8 cellular contexts compared by ENCODE assay signal in genomic region chr3:14633819-14634424, GRCh38. TPM values are rescaled to one million over a fixed set of nuclear protein-coding genes. Genes with fewer than 3 reads are reported as not detected.
A peak's percentile ranks its signal among the peaks of the same experiment; 100 is the strongest.
DNase-seq lines count a peak whose midpoint lies in the region; ATAC-seq and TF ChIP-seq lines count a peak whose summit lies in the region.

No MANE protein-coding gene starts in this region.

- H2AFZ ChIP-seq in PC-9: no peak overlapping the region

- H3K36me3 Mint-ChIP-seq in activated T-cell treated with anti-CD3 and anti-CD28 coated beads, Interleukin-2, amount 50 U/mL, for 72 hours (ENCODE audit: insufficient read depth in 2 of 2): no peaks in the 10 kb centered on the region

- TF ChIP-seq CTCF in PC-9 (conservative IDR thresholded peaks at IDR 0.05) (peak; percentile 81), foreskin keratinocyte (conservative IDR thresholded peaks at IDR 0.05) (peak; percentile 81)

- H3K4me2 ChIP-seq in PC-9: no peak overlapping the region

- H3K9me3 ChIP-seq in PC-9 (ENCODE audit: insufficient read depth, low read depth): no peaks in the 10 kb centered on the region

- no peaks in the 10 kb centered on the region for H3K79me2 ChIP-seq in PC-9 (ENCODE audit: low read depth)

- no TSS peak for BruUV-seq in PC-9 (replicated peaks; lab: Mats Ljungman, UMichigan)

- DNase-seq in AG20443 (ENCODE audit: low spot score): peak; percentile 63
- peak; percentile 32 to 39 for DNase-seq in PC-9
- DNase-seq in activated T-cell treated with anti-CD3 and anti-CD28 coated beads, Interleukin-2, amount 50 U/mL, for 72 hours: peak; percentile 58 to 64
- DNase-seq in foreskin keratinocyte: peak in 1 of 2 donors; percentile 34
- DNase-seq in pulmonary artery endothelial cell (ENCODE audit: low read depth, low spot score): peak; percentile 41
- DNase-seq in sciatic nerve (ENCODE audit: low spot score): no peak
- no peak for DNase-seq in NCI-H1417 treated with DMSO at 0.1 percent for 48 hours (lab: John Stamatoyannopoulos, UW)

- POLR2A ChIA-PET in PC-9 (lab: Charles Lee; ENCODE audit: unreplicated experiment): no interaction called here

- H3K27me3 ChIP-seq in PC-9 (ENCODE audit: insufficient read depth, low read depth) (peaks cover 17% of the 10 kb centered on the region; the same call in 1 of the 2 replicates), foreskin keratinocyte (no peaks in the 10 kb centered on the region)

- peaks cover 33% of the 10 kb centered on the region for H3K27me3 Mint-ChIP-seq in activated T-cell treated with anti-CD3 and anti-CD28 coated beads, Interleukin-2, amount 50 U/mL, for 72 hours (ENCODE audit: low read depth)

- H3K27ac Mint-ChIP-seq in activated T-cell treated with anti-CD3 and anti-CD28 coated beads, Interleukin-2, amount 50 U/mL, for 72 hours: no peak overlapping the region

- no peaks in the 10 kb centered on the region for H4K20me1 ChIP-seq in PC-9 (ENCODE audit: insufficient read depth)

- no peaks in the 10 kb centered on the region for H3K9me3 Mint-ChIP-seq in activated T-cell treated with anti-CD3 and anti-CD28 coated beads, Interleukin-2, amount 50 U/mL, for 72 hours

- no peaks in the 10 kb centered on the region for H3F3A ChIP-seq in PC-9 (ENCODE audit: insufficient read depth, low read depth)

- CTCF ChIA-PET in PC-9 (lab: Charles Lee): no interaction called here

- intact Hi-C loops in PC-9 (cut with micrococcal nuclease; ENCODE audit: unreplicated experiment): loop anchor here (1.0 kb wide), 1 partner anchor 287 kb away; no protein-coding TSS in a partner anchor
- intact Hi-C loops in sciatic nerve (cut with DNase I): no loop called here

- no peaks in the 10 kb centered on the region for H3K4me1 Mint-ChIP-seq in activated T-cell treated with anti-CD3 and anti-CD28 coated beads, Interleukin-2, amount 50 U/mL, for 72 hours (ENCODE audit: low read depth)

- H3K4me1 ChIP-seq in PC-9 (replicated peaks; ENCODE audit: insufficient read depth) (0 out of 2 replicates have a peak, but pooled peaks cover 5% of the 10 kb centered on the region), foreskin keratinocyte (peaks cover 16% of the 10 kb centered on the region)

- no peak overlapping the region for H3K27ac ChIP-seq in PC-9
- peak overlapping the region; percentile 49 for H3K27ac ChIP-seq in foreskin keratinocyte

- no peaks in the 10 kb centered on the region for H3K9me2 ChIP-seq in PC-9 (ENCODE audit: insufficient read depth)

- H3K4me3 ChIP-seq in PC-9: no peak overlapping the region

- H3K4me3 Mint-ChIP-seq in activated T-cell treated with anti-CD3 and anti-CD28 coated beads, Interleukin-2, amount 50 U/mL, for 72 hours: no peak overlapping the region

- no peaks in the 10 kb centered on the region for H3K36me3 ChIP-seq in PC-9 (ENCODE audit: low read depth)

- peak; percentile 62 for ATAC-seq in GM19395 (IDR thresholded peaks at IDR 0.05; ENCODE audit: unreplicated experiment)
- ATAC-seq in activated T-cell treated with anti-CD3 and anti-CD28 coated beads, Interleukin-2, amount 50 U/mL, for 72 hours (replicated peaks in 1 of 2): peak; percentile 72 to 73
- peak; percentile 38 for ATAC-seq in foreskin keratinocyte
- no peak for ATAC-seq in sciatic nerve

RNA-seq across cellular contexts. Expression of gene CCDC174, which starts 17.6 kb away (rescaled TPM):
- total RNA-seq in PC-9 (2021) (14.7 and 14.9 TPM in 2 replicates), foreskin keratinocyte (12.3 and 13.0 TPM in 2 replicates), pulmonary artery endothelial cell (6.4 and 7.4 TPM in 2 replicates), sciatic nerve (31.0 TPM)
- total RNA-seq in activated T-cell treated with anti-CD3 and anti-CD28 coated beads, Interleukin-2, amount 50 U/mL, for 72 hours: 10 to 100 TPM; 33.9 to 34.3 TPM
- 14.4 and 14.9 TPM in 2 replicates for polyA plus RNA-seq in foreskin keratinocyte

RNA-seq across cellular contexts. Expression of gene C3orf20, which starts 41.0 kb away (rescaled TPM):
- total RNA-seq in PC-9 (2021) (not detected in 2 replicates), foreskin keratinocyte (not detected in 2 replicates), pulmonary artery endothelial cell (not detected in 2 replicates), sciatic nerve (0.18 TPM)
- total RNA-seq in activated T-cell treated with anti-CD3 and anti-CD28 coated beads, Interleukin-2, amount 50 U/mL, for 72 hours: 1 to 10 TPM in 1 of 2 donors, under 1 TPM in 1; 0.51 to 1.1 TPM
- polyA plus RNA-seq in foreskin keratinocyte: not detected in 2 replicates

Comparison
In these comparisons a context has a peak if more than half of its experiments do, and no peak if none do; other contexts are left out.
1. DNase-seq: peak in AG20443 (single experiment), PC-9 (2 of 2), activated T-cell treated with anti-CD3 and anti-CD28 coated beads, Interleukin-2, amount 50 U/mL, for 72 hours (2 of 2) and pulmonary artery endothelial cell (single experiment); none in sciatic nerve (single experiment) and NCI-H1417 treated with DMSO at 0.1 percent for 48 hours (single experiment).